Comparison of ENCODE assay signal across 13 cellular contexts in the genomic region with DNA sequence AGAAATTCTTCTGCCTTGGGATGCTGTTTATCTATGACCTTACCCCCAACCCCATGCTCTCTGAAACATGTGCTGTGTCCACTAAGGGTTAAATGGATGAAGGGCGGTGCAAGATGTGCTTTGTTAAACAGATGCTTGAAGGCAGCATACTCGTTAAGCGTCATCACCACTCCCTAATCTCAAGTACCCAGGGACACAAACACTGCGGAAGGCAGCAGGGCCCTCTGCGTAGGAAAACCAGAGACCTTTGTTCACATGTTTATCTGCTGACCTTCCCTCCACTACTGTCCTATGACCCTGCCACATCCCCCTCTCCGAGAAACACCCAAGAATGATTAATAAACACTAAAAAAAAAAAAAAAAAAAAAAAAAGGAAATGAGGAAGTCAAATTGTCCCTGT. TPM values are rescaled to one million over a fixed set of nuclear protein-coding genes. Genes with fewer than 3 reads are reported as not detected.
"Had no signal": no experiment of that assay in that cellular context is flagged by ENCODE, and none has a peak within 500 bp of the region (broad histone marks: within the 10 kb centered on the region; RNA-seq: fewer than 3 reads in every experiment).

No MANE protein-coding gene starts in this region.

RNA-seq across cellular contexts. Expression of a gene that starts 47.8 kb away (rescaled TPM):
- total RNA-seq: activated CD4-positive, alpha-beta memory T cell treated with anti-CD3 and anti-CD28 coated beads, Interleukin-2, amount 10 ng/mL, durations not matched to agents 7 days and 5 days; activated CD4-positive, alpha-beta T cell treated with anti-CD3 and anti-CD28 coated beads for 36 hours; activated CD4-positive, alpha-beta T cell treated with anti-CD3 and anti-CD28 coated beads, Interleukin-2, amount 10 ng/mL, durations not matched to agents 7 days and 5 days; activated CD8-positive, alpha-beta memory T cell treated with anti-CD3 and anti-CD28 coated beads, Interleukin-2, amount 10 ng/mL, durations not matched to agents 7 days and 5 days; activated CD8-positive, alpha-beta T cell treated with anti-CD3 and anti-CD28 coated beads, Interleukin-2, amount 10 ng/mL, durations not matched to agents 7 days and 5 days; activated T-helper 2 cell treated with anti-CD3 and anti-CD28 coated beads, Interferon-gamma antibody, Interleukin-2, Interleukin-4, amounts not matched to agents 10 μg/mL and 5 μg/mL and 100 μg/mL, durations not matched to agents 14 hours and 24 hours and 36 hours; ascending aorta; cardiac muscle cell; T-helper 1 cell treated with Interleukin-12 subunit alpha and Interleukin-12 subunit beta and Interleukin-4 antibody, amounts not matched to agents 30 ng/mL and 1 ng/mL, for 36 hours; T-helper 17 cell; T-helper 2 cell treated with Interferon-gamma antibody and Interleukin-4, amounts not matched to agents 100 ng/mL and 5 ng/mL, for 36 hours; WTC11 had no signal
- polyA plus RNA-seq: adipose tissue, cardiac muscle cell had no signal
